ENCODE assay signal across 23 cellular contexts in genomic region chr1:236082511-236082910, GRCh38. TPM values are rescaled to one million over a fixed set of nuclear protein-coding genes. Genes with fewer than 3 reads are reported as not detected.
"Had no signal": no experiment of that assay in that cellular context is flagged by ENCODE, and none has a peak within 500 bp of the region (broad histone marks: within the 10 kb centered on the region; RNA-seq: fewer than 3 reads in every experiment).

No MANE protein-coding gene starts in this region.

- H3K4me1 ChIP-seq: gastrocnemius medialis, lower lobe of right lung had no signal

- H3K27me3 ChIP-seq: esophagus muscularis mucosa, gastrocnemius medialis, heart right ventricle had no signal

- H3K9me3 ChIP-seq: esophagus muscularis mucosa, gastrocnemius medialis, lower lobe of right lung, mucosa of descending colon had no signal

- DNase-seq: dermis blood vessel endothelial cell; dorsolateral prefrontal cortex; effector CD4-positive, alpha-beta T cell; effector memory CD4-positive, alpha-beta T cell; foreskin fibroblast; foreskin melanocyte; gastrocnemius medialis; glutamatergic neuron; head of caudate nucleus; heart right ventricle; hypothalamus; immature natural killer cell; kidney; kidney glomerular epithelial cell; left colon; left ventricle myocardium superior; lower lobe of right lung; mucosa of descending colon; naive B cell had no signal

- H3K4me3 ChIP-seq: coronary artery, dorsolateral prefrontal cortex, esophagus muscularis mucosa, gastrocnemius medialis, heart right ventricle, lower lobe of right lung, mucosa of descending colon had no signal

- H3K9me3 Mint-ChIP-seq: immature natural killer cell, mesothelial cell of epicardium had no signal

- H3K4me1 Mint-ChIP-seq: immature natural killer cell, naive B cell had no signal

- H3K36me3 Mint-ChIP-seq: immature natural killer cell, mesothelial cell of epicardium had no signal

- H3K27ac ChIP-seq: coronary artery, dorsolateral prefrontal cortex, esophagus muscularis mucosa, gastrocnemius medialis, heart right ventricle, lower lobe of right lung had no signal

- H3K4me3 Mint-ChIP-seq: immature natural killer cell, mesothelial cell of epicardium, naive B cell had no signal

- H3K27ac Mint-ChIP-seq: immature natural killer cell, mesothelial cell of epicardium, naive B cell had no signal

- ATAC-seq: gastrocnemius medialis, left colon, left lobe of liver, mucosa of descending colon had no signal

- H3K36me3 ChIP-seq: esophagus muscularis mucosa, gastrocnemius medialis, heart right ventricle, lower lobe of right lung had no signal

RNA-seq across cellular contexts. Expression of gene NID1, which starts 17.6 kb away (rescaled TPM):
- polyA plus RNA-seq: immature natural killer cell had no signal
